In the genomic region with DNA sequence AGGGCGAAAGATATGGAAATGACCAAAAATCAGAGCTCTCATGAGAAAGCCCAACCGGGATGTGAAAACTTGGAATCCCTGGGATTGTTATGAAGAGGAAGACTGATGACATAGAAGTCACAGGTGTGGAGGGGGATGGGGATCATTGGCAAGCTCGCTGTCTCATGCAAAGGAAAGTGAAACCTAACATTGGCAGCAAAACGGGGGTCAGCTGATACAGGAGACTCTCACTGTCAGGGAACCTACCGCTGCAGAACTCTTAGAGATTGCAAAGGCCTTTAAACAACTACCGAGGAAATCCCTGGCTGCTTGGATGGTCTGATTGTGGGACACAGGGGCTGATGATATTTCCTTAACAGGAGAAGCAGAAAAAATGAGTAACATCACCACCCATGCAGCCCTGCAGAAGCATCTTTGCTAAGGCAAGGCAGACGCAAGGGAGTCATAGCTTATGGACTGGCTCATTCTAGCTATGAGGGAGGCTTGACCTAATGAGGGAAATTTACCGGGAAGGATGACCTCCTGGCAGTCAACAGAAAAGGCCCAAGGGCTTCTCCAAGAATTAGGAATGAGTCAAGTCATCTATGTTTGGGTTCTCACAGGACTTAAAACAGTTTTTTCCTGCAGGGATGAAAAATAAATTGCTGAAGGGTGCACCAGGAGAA, we compare ENCODE assay signal across 13 cellular contexts. TPM values are rescaled to one million over a fixed set of nuclear protein-coding genes. Genes with fewer than 3 reads are reported as not detected.
DNase-seq lines count a peak whose midpoint lies in the region; ATAC-seq, FAIRE-seq and TF ChIP-seq lines count a peak whose summit lies in the region.
"Had no signal": no experiment of that assay in that cellular context is flagged by ENCODE, and none has a peak within 500 bp of the region (broad histone marks: within the 10 kb centered on the region; RNA-seq: fewer than 3 reads in every experiment).

No MANE protein-coding gene starts in this region.

- H3K9me3 ChIP-seq in OCI-LY7 (ENCODE audit: low read length), result no peaks in the 10 kb centered on the region
- no peaks in the 10 kb centered on the region for H3K9me3 ChIP-seq in small intestine (ENCODE audit: control insufficient read depth, low read depth)
- no peaks in the 10 kb centered on the region for H3K9me3 ChIP-seq in heart left ventricle
- H3K9me3 ChIP-seq: right atrium auricular region had no signal

- H2AFZ ChIP-seq in OCI-LY7 (ENCODE audit: low read length), result peak overlapping the region; percentile 49; the same call in 1 of the 2 replicates

- 27 to 49% (median 37%) methylated on average over 8 of the region's 8 CpGs for WGBS in small intestine, 3 donors
- WGBS in heart left ventricle, 4 donors, result 64 to 73% (median 68%) methylated on average over 8 of the region's 8 CpGs

- BruUV-seq in OCI-LY7 (replicated peaks; lab: Mats Ljungman, UMichigan), result no TSS peak

- POLR2A ChIA-PET in activated CD4-positive, alpha-beta T cell treated with anti-CD3 and anti-CD28 coated beads for 36 hours (lab: Charles Lee), result no interaction called here
- POLR2A ChIA-PET in OCI-LY7 (lab: Charles Lee), result no interaction called here
- POLR2A ChIA-PET in activated naive CD8-positive, alpha-beta T cell treated with anti-CD3 and anti-CD28 coated beads, Interleukin-2, amount 10 ng/mL, durations not matched to agents 7 days and 5 days (lab: Charles Lee), result interaction anchor here (0.6 to 1.9 kb wide), 2 partner anchors 16 to 35 kb away, joined by 3 to 6 read pairs; no protein-coding TSS in a partner anchor

- peaks cover 2% of the 10 kb centered on the region for H3K27me3 Mint-ChIP-seq in activated CD4-positive, alpha-beta T cell treated with anti-CD3 and anti-CD28 coated beads for 36 hours
- peaks cover 3% of the 10 kb centered on the region for H3K27me3 Mint-ChIP-seq in activated naive CD8-positive, alpha-beta T cell treated with anti-CD3 and anti-CD28 coated beads, Interleukin-2, amount 10 ng/mL, durations not matched to agents 7 days and 5 days

- TF ChIP-seq CTCF in OCI-LY7 (conservative IDR thresholded peaks at IDR 0.05; ENCODE audit: low read length), result no peak
- no peak for TF ChIP-seq CTCF in heart left ventricle (IDR thresholded peaks at IDR 0.05)

- no peaks in the 10 kb centered on the region for H3K9me3 Mint-ChIP-seq in activated CD4-positive, alpha-beta T cell treated with anti-CD3 and anti-CD28 coated beads for 36 hours (ENCODE audit: low read depth)
- H3K9me3 Mint-ChIP-seq in activated naive CD8-positive, alpha-beta T cell treated with anti-CD3 and anti-CD28 coated beads, Interleukin-2, amount 10 ng/mL, durations not matched to agents 7 days and 5 days, result no peaks in the 10 kb centered on the region

- H3K4me3 Mint-ChIP-seq in activated CD4-positive, alpha-beta T cell treated with anti-CD3 and anti-CD28 coated beads for 36 hours, result no peak overlapping the region
- peak overlapping the region; percentile 78 for H3K4me3 Mint-ChIP-seq in activated naive CD8-positive, alpha-beta T cell treated with anti-CD3 and anti-CD28 coated beads, Interleukin-2, amount 10 ng/mL, durations not matched to agents 7 days and 5 days

- no peaks in the 10 kb centered on the region for H3K79me2 ChIP-seq in OCI-LY7 (ENCODE audit: insufficient read depth, low read depth, low read length)

- H3K4me1 ChIP-seq in OCI-LY7 (ENCODE audit: insufficient read depth, low read length, poor library complexity, severe bottlenecking) (peaks cover 3% of the 10 kb centered on the region), small intestine (ENCODE audit: control insufficient read depth in 2 of 2, insufficient read depth in 1 of 2, low read depth in 1 of 2, low read length in 1 of 2) (peaks cover 0 to 3% of the 10 kb centered on the region in 2 donors), heart left ventricle (peaks cover 0 to 3% (median 0%) of the 10 kb centered on the region in 12 donors)
- H3K4me1 ChIP-seq: right atrium auricular region had no signal

- no peaks in the 10 kb centered on the region for H4K20me1 ChIP-seq in OCI-LY7 (ENCODE audit: insufficient read depth, low read length)

- no peak overlapping the region for H3K27ac Mint-ChIP-seq in activated CD4-positive, alpha-beta T cell treated with anti-CD3 and anti-CD28 coated beads for 36 hours
- H3K27ac Mint-ChIP-seq in activated naive CD8-positive, alpha-beta T cell treated with anti-CD3 and anti-CD28 coated beads, Interleukin-2, amount 10 ng/mL, durations not matched to agents 7 days and 5 days, result peak overlapping the region; percentile 83

- CTCF ChIA-PET in activated CD4-positive, alpha-beta T cell treated with anti-CD3 and anti-CD28 coated beads for 36 hours (lab: Charles Lee), result no interaction called here
- CTCF ChIA-PET in OCI-LY7 (lab: Charles Lee; ENCODE audit: unreplicated experiment), result no interaction called here

- H3K4me1 Mint-ChIP-seq in activated CD4-positive, alpha-beta T cell treated with anti-CD3 and anti-CD28 coated beads for 36 hours, result peaks cover 11% of the 10 kb centered on the region
- peaks cover 10% of the 10 kb centered on the region for H3K4me1 Mint-ChIP-seq in activated naive CD8-positive, alpha-beta T cell treated with anti-CD3 and anti-CD28 coated beads, Interleukin-2, amount 10 ng/mL, durations not matched to agents 7 days and 5 days

- H3K27ac ChIP-seq in OCI-LY7 (ENCODE audit: low read depth, low read length, poor library complexity, severe bottlenecking) (no peak overlapping the region), small intestine (ENCODE audit: low read depth in 1 of 2, low read length in 1 of 2) (no peak overlapping the region), heart left ventricle (no peak overlapping the region)
- H3K27ac ChIP-seq: right atrium auricular region had no signal

- H3K9me2 ChIP-seq in OCI-LY7 (ENCODE audit: insufficient read depth, low read length), result no peaks in the 10 kb centered on the region

- no peak for TF ChIP-seq POLR2A in heart left ventricle (IDR thresholded peaks at IDR 0.05)

- peak overlapping the region; percentile 40; the same call in 1 of the 2 replicates for H3K4me2 ChIP-seq in OCI-LY7 (ENCODE audit: low read length)

- ATAC-seq in activated CD4-positive, alpha-beta T cell treated with anti-CD3 and anti-CD28 coated beads for 36 hours, result peak; percentile 68
- ATAC-seq in activated naive CD8-positive, alpha-beta T cell treated with anti-CD3 and anti-CD28 coated beads, Interleukin-2, amount 10 ng/mL, durations not matched to agents 7 days and 5 days (ENCODE audit: low read depth), result peak; percentile 88
- ATAC-seq in GM18909 (IDR thresholded peaks at IDR 0.05; ENCODE audit: poor library complexity, unreplicated experiment) (no peak), heart left ventricle (no peak)

- H3K4me3 ChIP-seq in OCI-LY7 (ENCODE audit: low read depth, low read length, poor library complexity, severe bottlenecking) (no peak overlapping the region), small intestine (ENCODE audit: low read depth in 1 of 2, low read length in 2 of 2) (no peak overlapping the region), heart left ventricle (no peak overlapping the region)
- H3K4me3 ChIP-seq: right atrium auricular region had no signal

- intact Hi-C loops in activated CD4-positive, alpha-beta T cell treated with anti-CD3 and anti-CD28 coated beads for 36 hours (cut with DNase I, micrococcal nuclease), result no loop called here
- intact Hi-C loops in OCI-LY7 (cut with micrococcal nuclease; ENCODE audit: unreplicated experiment), result no loop called here
- intact Hi-C loops in heart left ventricle (cut with DNase I), result no loop called here

- H3K27me3 ChIP-seq in small intestine (ENCODE audit: control insufficient read depth in 2 of 2, insufficient read depth in 2 of 2, low read length in 2 of 2) (no peaks in the 10 kb centered on the region), heart left ventricle (peaks cover 0 to 4% (median 0%) of the 10 kb centered on the region in 9 donors)
- H3K27me3 ChIP-seq: right atrium auricular region had no signal

- no peak for FAIRE-seq in small intestine (lab: Jason Lieb, UNC)

- H3K36me3 ChIP-seq in OCI-LY7 (ENCODE audit: insufficient read depth, low read length) (no peaks in the 10 kb centered on the region), small intestine (ENCODE audit: control insufficient read depth in 2 of 2, insufficient read depth in 2 of 2, low read length in 2 of 2) (no peaks in the 10 kb centered on the region), heart left ventricle (no peaks in the 10 kb centered on the region)
- H3K36me3 ChIP-seq: right atrium auricular region had no signal

- peak; percentile 42 for DNase-seq in activated CD4-positive, alpha-beta T cell treated with anti-CD3 and anti-CD28 coated beads for 36 hours
- no peak for DNase-seq in activated CD4-positive, alpha-beta T cell treated with anti-CD3 and anti-CD28 coated beads for 1 hour
- DNase-seq in OCI-LY7 (ENCODE audit: low spot score) (peak; percentile 14), small intestine (peak; percentile 42), heart left ventricle (no peak), NCI-H128 (lab: John Stamatoyannopoulos, UW; ENCODE audit: unreplicated experiment) (no peak)
- DNase-seq in activated naive CD8-positive, alpha-beta T cell treated with anti-CD3 and anti-CD28 coated beads, Interleukin-2, amount 10 ng/mL, durations not matched to agents 7 days and 5 days, result peak; percentile 37
- DNase-seq: effector CD4-positive, alpha-beta T cell; NK-92 treated with Interleukin-12 subunit alpha and Interleukin-12 subunit beta, amount 100 ng/mL, for 24 hours had no signal

- H3K36me3 Mint-ChIP-seq in activated CD4-positive, alpha-beta T cell treated with anti-CD3 and anti-CD28 coated beads for 36 hours (ENCODE audit: low read depth), result no peaks in the 10 kb centered on the region
- H3K36me3 Mint-ChIP-seq in activated naive CD8-positive, alpha-beta T cell treated with anti-CD3 and anti-CD28 coated beads, Interleukin-2, amount 10 ng/mL, durations not matched to agents 7 days and 5 days, result no peaks in the 10 kb centered on the region

RNA-seq across cellular contexts. Expression of a gene that starts 7.0 kb away (rescaled TPM):
- not detected for total RNA-seq in activated CD4-positive, alpha-beta T cell treated with anti-CD3 and anti-CD28 coated beads for 36 hours
- total RNA-seq in OCI-LY7 (2014; rRNA removed; shearing (Covaris generic)), result not detected in 2 replicates
- not detected in 2 replicates for total RNA-seq in OCI-LY7 (2022)
- not detected for total RNA-seq in activated naive CD8-positive, alpha-beta T cell treated with anti-CD3 and anti-CD28 coated beads, Interleukin-2, amount 10 ng/mL, durations not matched to agents 7 days and 5 days
- under 1 TPM; 0.22 to 0.89 (median 0.81) TPM for polyA plus RNA-seq in small intestine
- not detected for total RNA-seq in heart left ventricle
- under 1 TPM in 1 of 2 donors, not detected in 1; 0.10 TPM for polyA plus RNA-seq in heart left ventricle
- total RNA-seq: mesenteric fat pad; right atrium auricular region; T-helper 2 cell treated with Interferon-gamma antibody and Interleukin-4, amounts not matched to agents 100 ng/mL and 5 ng/mL, for 36 hours had no signal

RNA-seq across cellular contexts. Expression of a gene that starts 19.7 kb away (rescaled TPM):
- total RNA-seq in activated CD4-positive, alpha-beta T cell treated with anti-CD3 and anti-CD28 coated beads for 36 hours, result not detected
- total RNA-seq in OCI-LY7 (2014; rRNA removed; shearing (Covaris generic)), result not detected in 2 replicates
- not detected in 2 replicates for total RNA-seq in OCI-LY7 (2022)
- not detected for total RNA-seq in activated naive CD8-positive, alpha-beta T cell treated with anti-CD3 and anti-CD28 coated beads, Interleukin-2, amount 10 ng/mL, durations not matched to agents 7 days and 5 days
- polyA plus RNA-seq in small intestine, result not detected
- under 1 TPM in 8 of 9 donors, not detected in 1; 0.06 to 0.49 (median 0.20) TPM for total RNA-seq in heart left ventricle
- polyA plus RNA-seq in heart left ventricle, result under 1 TPM; 0.01 to 0.34 TPM
- total RNA-seq: mesenteric fat pad; right atrium auricular region; T-helper 2 cell treated with Interferon-gamma antibody and Interleukin-4, amounts not matched to agents 100 ng/mL and 5 ng/mL, for 36 hours had no signal

RNA-seq across cellular contexts. Expression of a gene that starts 49.8 kb away (rescaled TPM):
- total RNA-seq in activated CD4-positive, alpha-beta T cell treated with anti-CD3 and anti-CD28 coated beads for 36 hours, result not detected
- not detected in 2 replicates for total RNA-seq in OCI-LY7 (2014; rRNA removed; shearing (Covaris generic))
- total RNA-seq in OCI-LY7 (2022) (not detected in 2 replicates), heart left ventricle (under 1 TPM in 1 of 9 donors, not detected in 8; 0.11 TPM)
- not detected for total RNA-seq in activated naive CD8-positive, alpha-beta T cell treated with anti-CD3 and anti-CD28 coated beads, Interleukin-2, amount 10 ng/mL, durations not matched to agents 7 days and 5 days
- polyA plus RNA-seq in small intestine (1 to 10 TPM in 2 of 3 donors, under 1 TPM in 1; 0.01 to 1.1 (median 1.1) TPM), heart left ventricle (under 1 TPM in 1 of 2 donors, not detected in 1; 0.03 TPM)
- total RNA-seq: mesenteric fat pad; right atrium auricular region; T-helper 2 cell treated with Interferon-gamma antibody and Interleukin-4, amounts not matched to agents 100 ng/mL and 5 ng/mL, for 36 hours had no signal

RNA-seq across cellular contexts. Expression of a gene that starts 58.6 kb away (rescaled TPM):
- not detected for total RNA-seq in activated CD4-positive, alpha-beta T cell treated with anti-CD3 and anti-CD28 coated beads for 36 hours
- total RNA-seq in OCI-LY7 (2014; rRNA removed; shearing (Covaris generic)), result not detected in 2 replicates
- total RNA-seq in OCI-LY7 (2022) (not detected in 2 replicates), heart left ventricle (not detected)
- total RNA-seq in activated naive CD8-positive, alpha-beta T cell treated with anti-CD3 and anti-CD28 coated beads, Interleukin-2, amount 10 ng/mL, durations not matched to agents 7 days and 5 days, result not detected
- polyA plus RNA-seq in small intestine (1 to 10 TPM in 2 of 3 donors, not detected in 1; 1.6 to 3.2 TPM), heart left ventricle (not detected)
- total RNA-seq: mesenteric fat pad; right atrium auricular region; T-helper 2 cell treated with Interferon-gamma antibody and Interleukin-4, amounts not matched to agents 100 ng/mL and 5 ng/mL, for 36 hours had no signal

Comparison
In these comparisons a context has a peak if more than half of its experiments do, and no peak if none do; other contexts are left out.
1. DNase-seq: peak in activated CD4-positive, alpha-beta T cell treated with anti-CD3 and anti-CD28 coated beads for 36 hours (single experiment), OCI-LY7 (single experiment), activated naive CD8-positive, alpha-beta T cell treated with anti-CD3 and anti-CD28 coated beads, Interleukin-2, amount 10 ng/mL, durations not matched to agents 7 days and 5 days (single experiment) and small intestine (single experiment); none in activated CD4-positive, alpha-beta T cell treated with anti-CD3 and anti-CD28 coated beads for 1 hour (single experiment), heart left ventricle (0 of 5) and NCI-H128 (single experiment).
2. ATAC-seq: peak in activated CD4-positive, alpha-beta T cell treated with anti-CD3 and anti-CD28 coated beads for 36 hours (single experiment) and activated naive CD8-positive, alpha-beta T cell treated with anti-CD3 and anti-CD28 coated beads, Interleukin-2, amount 10 ng/mL, durations not matched to agents 7 days and 5 days (single experiment); none in GM18909 (single experiment) and heart left ventricle (0 of 4).